1 cellular context compared by ENCODE assay signal in the genomic region with DNA sequence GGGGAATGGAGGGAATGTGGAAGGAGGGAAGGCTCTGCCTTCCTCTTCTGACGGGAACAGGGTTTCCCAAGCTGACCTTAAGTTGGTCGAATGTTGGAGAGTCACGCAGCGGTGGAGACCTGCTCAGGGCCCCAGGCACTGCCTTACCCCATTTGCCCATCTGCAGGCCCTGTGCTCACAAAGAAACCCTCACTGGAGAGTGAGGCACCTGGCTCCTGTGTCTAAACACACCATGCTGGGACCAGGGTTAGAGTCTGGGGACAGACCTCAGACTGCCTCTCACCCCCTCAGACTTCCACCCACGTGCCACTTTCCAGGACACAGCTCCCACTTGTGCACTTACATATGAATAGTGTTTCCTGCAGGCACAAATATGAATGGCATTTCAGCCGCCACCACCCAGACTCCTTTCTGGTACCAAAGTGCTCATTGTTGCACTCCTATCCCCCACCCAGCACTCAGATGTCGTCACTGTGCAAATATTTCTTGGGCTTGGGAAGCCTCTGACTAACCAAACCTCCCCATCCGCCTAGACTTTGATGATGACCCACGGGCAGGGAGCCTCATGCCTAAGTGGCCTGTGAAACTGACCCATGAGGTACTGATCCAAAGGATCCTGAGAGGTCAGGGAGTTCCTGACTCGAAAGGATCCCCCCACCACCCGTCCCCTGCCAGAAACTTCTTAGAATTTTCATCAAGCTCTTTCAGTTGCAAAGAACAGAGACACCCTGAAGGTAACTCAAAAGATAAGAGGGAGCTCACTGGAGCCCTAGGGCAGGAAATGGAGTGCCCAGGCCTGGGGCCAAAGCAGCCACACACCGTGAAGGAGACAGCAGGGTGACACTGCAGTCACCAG.
TF ChIP-seq lines count a peak whose summit lies in the region.

No MANE protein-coding gene starts in this region.

TF ChIP-seq in HepG2, 621 proteins besides CTCF, POLR2A, EP300 and RAD21 (continued from another document and continues in another):
- TF ChIP-seq MYPOP (CRISPR knock-in tag; IDR thresholded peaks at IDR 0.05) (peak; percentile 72; the same call in 1 of the 2 replicates), ZBTB26 (CRISPR knock-in tag; IDR thresholded peaks at IDR 0.05; ENCODE audit: borderline replicate concordance) (no peak; the same call in 1 of the 2 replicates), FOXC1 (CRISPR knock-in tag; IDR thresholded peaks at IDR 0.05; ENCODE audit: borderline replicate concordance) (peak; percentile 69; the same call in 1 of the 2 replicates), CENPT (CRISPR knock-in tag; IDR thresholded peaks at IDR 0.05; ENCODE audit: low read depth) (no peak), ZZZ3 (CRISPR knock-in tag; IDR thresholded peaks at IDR 0.05; ENCODE audit: borderline replicate concordance) (no peak), ZNF234 (CRISPR knock-in tag; conservative IDR thresholded peaks at IDR 0.05) (no peak), SMARCE1 (IDR thresholded peaks at IDR 0.05; ENCODE audit: borderline replicate concordance) (no peak), ZNF235 (CRISPR knock-in tag; IDR thresholded peaks at IDR 0.05; ENCODE audit: borderline replicate concordance) (no peak), BRCA1 (CRISPR knock-in tag; IDR thresholded peaks at IDR 0.05) (no peak), ZNF33B (CRISPR knock-in tag; IDR thresholded peaks at IDR 0.05) (no peak), IRF1 (CRISPR knock-in tag; IDR thresholded peaks at IDR 0.05; ENCODE audit: low read depth) (no peak), CBX2 (IDR thresholded peaks at IDR 0.05; ENCODE audit: low read depth, low read length) (no peak), CBX2 (CRISPR knock-in tag; IDR thresholded peaks at IDR 0.05; ENCODE audit: low read depth) (no peak), NFAT5 (CRISPR knock-in tag; IDR thresholded peaks at IDR 0.05) (no peak), E2F2 (CRISPR knock-in tag; IDR thresholded peaks at IDR 0.05; ENCODE audit: borderline replicate concordance) (no peak), AHDC1 (CRISPR knock-in tag; IDR thresholded peaks at IDR 0.05; ENCODE audit: borderline replicate concordance) (peak; percentile 93), GZF1 (CRISPR knock-in tag; IDR thresholded peaks at IDR 0.05) (peak; percentile 59; the same call in 1 of the 2 replicates), NFYC (CRISPR knock-in tag; IDR thresholded peaks at IDR 0.05) (no peak; the same call in 1 of the 2 replicates), ZMYM2 (CRISPR knock-in tag; IDR thresholded peaks at IDR 0.05) (peak; percentile 90), NFKB2 (CRISPR knock-in tag; IDR thresholded peaks at IDR 0.05; ENCODE audit: borderline replicate concordance) (no peak), HOXA3 (CRISPR knock-in tag; IDR thresholded peaks at IDR 0.05) (peak; percentile 89), NR1H2 (CRISPR knock-in tag; IDR thresholded peaks at IDR 0.05; ENCODE audit: borderline replicate concordance, low read depth) (no peak), ZNF550 (CRISPR knock-in tag; IDR thresholded peaks at IDR 0.05; ENCODE audit: borderline replicate concordance) (no peak), ZNF343 (CRISPR knock-in tag; IDR thresholded peaks at IDR 0.05) (no peak), ZBTB7B (CRISPR knock-in tag; IDR thresholded peaks at IDR 0.05) (peak; percentile 79; the same call in 1 of the 2 replicates), ZNF329 (CRISPR knock-in tag; IDR thresholded peaks at IDR 0.05; ENCODE audit: low read depth) (0 out of 2 replicates have a peak, but pooled peaks have one; percentile 15), KLF12 (CRISPR knock-in tag; IDR thresholded peaks at IDR 0.05; ENCODE audit: borderline replicate concordance) (no peak; the same call in 1 of the 2 replicates), ZIK1 (CRISPR knock-in tag; IDR thresholded peaks at IDR 0.05; ENCODE audit: borderline replicate concordance, low read depth) (no peak)
- TF ChIP-seq, protein P1, sequence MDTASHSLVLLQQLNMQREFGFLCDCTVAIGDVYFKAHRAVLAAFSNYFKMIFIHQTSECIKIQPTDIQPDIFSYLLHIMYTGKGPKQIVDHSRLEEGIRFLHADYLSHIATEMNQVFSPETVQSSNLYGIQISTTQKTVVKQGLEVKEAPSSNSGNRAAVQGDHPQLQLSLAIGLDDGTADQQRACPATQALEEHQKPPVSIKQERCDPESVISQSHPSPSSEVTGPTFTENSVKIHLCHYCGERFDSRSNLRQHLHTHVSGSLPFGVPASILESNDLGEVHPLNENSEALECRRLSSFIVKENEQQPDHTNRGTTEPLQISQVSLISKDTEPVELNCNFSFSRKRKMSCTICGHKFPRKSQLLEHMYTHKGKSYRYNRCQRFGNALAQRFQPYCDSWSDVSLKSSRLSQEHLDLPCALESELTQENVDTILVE (CRISPR knock-in tag; IDR thresholded peaks at IDR 0.05) = peak; percentile 61; the same call in 1 of the 2 replicates
- TF ChIP-seq, protein P2, sequence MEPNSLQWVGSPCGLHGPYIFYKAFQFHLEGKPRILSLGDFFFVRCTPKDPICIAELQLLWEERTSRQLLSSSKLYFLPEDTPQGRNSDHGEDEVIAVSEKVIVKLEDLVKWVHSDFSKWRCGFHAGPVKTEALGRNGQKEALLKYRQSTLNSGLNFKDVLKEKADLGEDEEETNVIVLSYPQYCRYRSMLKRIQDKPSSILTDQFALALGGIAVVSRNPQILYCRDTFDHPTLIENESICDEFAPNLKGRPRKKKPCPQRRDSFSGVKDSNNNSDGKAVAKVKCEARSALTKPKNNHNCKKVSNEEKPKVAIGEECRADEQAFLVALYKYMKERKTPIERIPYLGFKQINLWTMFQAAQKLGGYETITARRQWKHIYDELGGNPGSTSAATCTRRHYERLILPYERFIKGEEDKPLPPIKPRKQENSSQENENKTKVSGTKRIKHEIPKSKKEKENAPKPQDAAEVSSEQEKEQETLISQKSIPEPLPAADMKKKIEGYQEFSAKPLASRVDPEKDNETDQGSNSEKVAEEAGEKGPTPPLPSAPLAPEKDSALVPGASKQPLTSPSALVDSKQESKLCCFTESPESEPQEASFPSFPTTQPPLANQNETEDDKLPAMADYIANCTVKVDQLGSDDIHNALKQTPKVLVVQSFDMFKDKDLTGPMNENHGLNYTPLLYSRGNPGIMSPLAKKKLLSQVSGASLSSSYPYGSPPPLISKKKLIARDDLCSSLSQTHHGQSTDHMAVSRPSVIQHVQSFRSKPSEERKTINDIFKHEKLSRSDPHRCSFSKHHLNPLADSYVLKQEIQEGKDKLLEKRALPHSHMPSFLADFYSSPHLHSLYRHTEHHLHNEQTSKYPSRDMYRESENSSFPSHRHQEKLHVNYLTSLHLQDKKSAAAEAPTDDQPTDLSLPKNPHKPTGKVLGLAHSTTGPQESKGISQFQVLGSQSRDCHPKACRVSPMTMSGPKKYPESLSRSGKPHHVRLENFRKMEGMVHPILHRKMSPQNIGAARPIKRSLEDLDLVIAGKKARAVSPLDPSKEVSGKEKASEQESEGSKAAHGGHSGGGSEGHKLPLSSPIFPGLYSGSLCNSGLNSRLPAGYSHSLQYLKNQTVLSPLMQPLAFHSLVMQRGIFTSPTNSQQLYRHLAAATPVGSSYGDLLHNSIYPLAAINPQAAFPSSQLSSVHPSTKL (CRISPR knock-in tag; IDR thresholded peaks at IDR 0.05) = peak; percentile 96; the same call in 1 of the 2 replicates
